In the genomic region with DNA sequence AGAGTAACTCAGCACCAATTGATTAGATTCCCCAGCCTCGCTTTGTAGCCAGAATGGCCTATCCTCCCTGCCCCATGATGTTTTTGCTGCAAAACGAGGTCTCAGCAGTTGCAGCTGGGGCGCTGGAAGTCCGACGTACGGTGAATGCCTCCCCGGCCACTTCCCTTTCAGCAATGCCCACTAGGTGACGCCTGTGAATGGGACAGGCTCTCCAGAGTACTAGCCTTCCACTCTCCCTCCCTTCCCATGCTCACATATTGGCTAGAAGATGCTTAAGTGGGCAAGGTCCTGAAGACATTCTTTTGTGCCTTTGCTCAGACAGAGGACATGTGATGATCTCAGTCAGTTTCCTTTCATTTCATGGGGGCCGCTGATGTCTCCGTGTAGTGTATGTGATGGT, we compare ENCODE assay signal across 9 cellular contexts. TPM values are rescaled to one million over a fixed set of nuclear protein-coding genes. Genes with fewer than 3 reads are reported as not detected.
DNase-seq lines count a peak whose midpoint lies in the region; ATAC-seq and TF ChIP-seq lines count a peak whose summit lies in the region.
"Had no signal": no experiment of that assay in that cellular context is flagged by ENCODE, and none has a peak within 500 bp of the region (broad histone marks: within the 10 kb centered on the region; RNA-seq: fewer than 3 reads in every experiment).

No MANE protein-coding gene starts in this region.

- H3K9me3 Mint-ChIP-seq in nephron = peaks cover 9% of the 10 kb centered on the region

- H3K27me3 Mint-ChIP-seq in nephron (ENCODE audit: low read depth) = no peaks in the 10 kb centered on the region

- ATAC-seq in GM21515 (IDR thresholded peaks at IDR 0.05; ENCODE audit: unreplicated experiment) (no peak), HG03520 (IDR thresholded peaks at IDR 0.05; ENCODE audit: unreplicated experiment) (no peak)

- no peaks in the 10 kb centered on the region for H3K36me3 Mint-ChIP-seq in nephron (ENCODE audit: low read depth)

- H3K27me3 ChIP-seq in dorsolateral prefrontal cortex = peaks cover 0 to 9% (median 0%) of the 10 kb centered on the region in 45 donors

- no peak overlapping the region for H3K27ac ChIP-seq in dorsolateral prefrontal cortex

- H3K4me1 Mint-ChIP-seq in nephron = peaks cover 8% of the 10 kb centered on the region

- no peak overlapping the region for H3K27ac Mint-ChIP-seq in nephron

- no peak overlapping the region for H3K4me3 ChIP-seq in dorsolateral prefrontal cortex

- intact Hi-C loops in dorsolateral prefrontal cortex (cut with DNase I) = loop anchor here in 1 of 2 donors (5.0 kb wide), 1 partner anchor 516 kb away; no protein-coding TSS in a partner anchor

- no peak overlapping the region for H3K4me3 Mint-ChIP-seq in nephron

- TF ChIP-seq CTCF in dorsolateral prefrontal cortex (IDR thresholded peaks at IDR 0.05 in 54 of 56, conservative IDR thresholded peaks at IDR 0.05 in 2 of 56; ENCODE audit: low read depth in 1 of 56, partially characterized antibody in 56 of 56) (peak in 53 of 56 donors; percentile 16 to 72 (median 49)), nephron (IDR thresholded peaks at IDR 0.05; ENCODE audit: unreplicated experiment in 3 of 3) (peak; percentile 61 to 73 (median 66))

- DNase-seq in EH (ENCODE audit: low read depth) (peak; percentile 28), M059J (ENCODE audit: low read depth) (peak; percentile 22), dorsolateral prefrontal cortex (peak in 9 of 10 donors; percentile 3 to 65 (median 36)), CD1c-positive myeloid dendritic cell (ENCODE audit: extremely low spot score) (no peak)
- DNase-seq in activated CD8-positive, alpha-beta memory T cell treated with anti-CD3 and anti-CD28 coated beads, Interleukin-2, amount 50 U/mL, for 4 hours = no peak

RNA-seq across cellular contexts. Expression of a gene that starts 50.8 kb away (rescaled TPM):
- not detected in 2 replicates for total RNA-seq in M059J (2014; rRNA removed; shearing (Covaris generic))
- total RNA-seq in dorsolateral prefrontal cortex = 10 to 100 TPM in 3 of 120 experiments, 1 to 10 TPM in 106, under 1 TPM in 10, not detected in 1; 0.32 to 18.3 (median 3.5) TPM
- total RNA-seq: temporal lobe had no signal

Comparison
In these comparisons a context has a peak if more than half of its experiments do, and no peak if none do; other contexts are left out.
1. DNase-seq: peak in EH (single experiment), M059J (single experiment) and dorsolateral prefrontal cortex (9 of 10); none in CD1c-positive myeloid dendritic cell (single experiment) and activated CD8-positive, alpha-beta memory T cell treated with anti-CD3 and anti-CD28 coated beads, Interleukin-2, amount 50 U/mL, for 4 hours (single experiment).